In the genomic region with DNA sequence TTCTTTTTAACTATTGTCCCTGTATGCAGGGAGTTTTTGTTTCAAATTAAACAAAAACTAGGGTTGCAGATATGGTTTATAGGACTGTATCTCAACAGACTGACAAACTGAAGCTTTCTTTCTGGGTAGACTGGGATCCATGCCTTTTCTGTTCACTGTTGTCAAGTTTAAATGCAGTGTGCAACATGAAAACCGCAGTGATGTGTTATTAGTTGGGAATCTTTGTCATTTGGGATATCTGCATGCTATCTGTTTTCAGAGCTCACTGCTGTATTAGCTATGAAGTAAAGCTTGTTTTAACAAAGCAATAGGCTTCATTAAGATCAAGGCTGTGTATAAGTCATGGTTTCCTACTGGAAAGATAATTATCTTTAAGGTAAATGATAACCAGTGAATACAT, we compare ENCODE assay signal across 14 cellular contexts. TPM values are rescaled to one million over a fixed set of nuclear protein-coding genes. Genes with fewer than 3 reads are reported as not detected.
DNase-seq lines count a peak whose midpoint lies in the region; ATAC-seq and TF ChIP-seq lines count a peak whose summit lies in the region.
"Had no signal": no experiment of that assay in that cellular context is flagged by ENCODE, and none has a peak within 500 bp of the region (broad histone marks: within the 10 kb centered on the region; RNA-seq: fewer than 3 reads in every experiment).

No MANE protein-coding gene starts in this region.

- H3K27ac Mint-ChIP-seq in glutamatergic neuron (ENCODE audit: unreplicated experiment), result no peak overlapping the region
- H3K27ac Mint-ChIP-seq in activated T-helper 17 cell treated with anti-CD3 and anti-CD28 coated beads, Interleukin-2, amount 50 U/mL, for 72 hours, result no peak overlapping the region
- no peak overlapping the region for H3K27ac Mint-ChIP-seq in activated T-helper 2 cell treated with anti-CD3 and anti-CD28 coated beads, Interferon-gamma antibody, Interleukin-2, Interleukin-4, amounts not matched to agents 10 μg/mL and 5 μg/mL and 100 μg/mL, durations not matched to agents 14 hours and 24 hours and 36 hours

- H3K4me1 Mint-ChIP-seq in glutamatergic neuron (ENCODE audit: low read depth, unreplicated experiment), result peaks cover 8% of the 10 kb centered on the region
- H3K4me1 Mint-ChIP-seq in activated T-helper 17 cell treated with anti-CD3 and anti-CD28 coated beads, Interleukin-2, amount 50 U/mL, for 72 hours, result peaks cover 10% of the 10 kb centered on the region
- peaks cover 17% of the 10 kb centered on the region for H3K4me1 Mint-ChIP-seq in activated T-helper 2 cell treated with anti-CD3 and anti-CD28 coated beads, Interferon-gamma antibody, Interleukin-2, Interleukin-4, amounts not matched to agents 10 μg/mL and 5 μg/mL and 100 μg/mL, durations not matched to agents 14 hours and 24 hours and 36 hours (ENCODE audit: low read depth)

- H3K36me3 Mint-ChIP-seq in glutamatergic neuron (ENCODE audit: unreplicated experiment), result no peaks in the 10 kb centered on the region
- H3K36me3 Mint-ChIP-seq in activated T-helper 17 cell treated with anti-CD3 and anti-CD28 coated beads, Interleukin-2, amount 50 U/mL, for 72 hours (ENCODE audit: low read depth), result peaks cover 14% of the 10 kb centered on the region
- H3K36me3 Mint-ChIP-seq in activated T-helper 2 cell treated with anti-CD3 and anti-CD28 coated beads, Interferon-gamma antibody, Interleukin-2, Interleukin-4, amounts not matched to agents 10 μg/mL and 5 μg/mL and 100 μg/mL, durations not matched to agents 14 hours and 24 hours and 36 hours (ENCODE audit: low read depth), result peaks cover 11% of the 10 kb centered on the region

- no peaks in the 10 kb centered on the region for H3K27me3 ChIP-seq in colonic mucosa

- no peak for TF ChIP-seq POLR2A in NB4 (IDR thresholded peaks at IDR 0.05; ENCODE audit: extremely low read depth, insufficient read length)

- H3K4me3 ChIP-seq in NB4 (ENCODE audit: low read depth, low read length) (peak overlapping the region; percentile 14), colonic mucosa (no peak overlapping the region)

- no peaks in the 10 kb centered on the region for H3K36me3 ChIP-seq in colonic mucosa

- no peaks in the 10 kb centered on the region for H3K9me3 ChIP-seq in colonic mucosa

- peaks cover 4% of the 10 kb centered on the region for H3K27me3 Mint-ChIP-seq in glutamatergic neuron (ENCODE audit: unreplicated experiment)
- no peaks in the 10 kb centered on the region for H3K27me3 Mint-ChIP-seq in activated T-helper 17 cell treated with anti-CD3 and anti-CD28 coated beads, Interleukin-2, amount 50 U/mL, for 72 hours
- no peaks in the 10 kb centered on the region for H3K27me3 Mint-ChIP-seq in activated T-helper 2 cell treated with anti-CD3 and anti-CD28 coated beads, Interferon-gamma antibody, Interleukin-2, Interleukin-4, amounts not matched to agents 10 μg/mL and 5 μg/mL and 100 μg/mL, durations not matched to agents 14 hours and 24 hours and 36 hours (ENCODE audit: low read depth)

- peak; percentile 19 for DNase-seq in ELR (ENCODE audit: low read depth)
- DNase-seq in NB4 (ENCODE audit: low read depth), result no peak
- no peak for DNase-seq in glutamatergic neuron
- DNase-seq in pons (ENCODE audit: low spot score), result peak; percentile 29
- DNase-seq in activated T-helper 2 cell treated with anti-CD3 and anti-CD28 coated beads, Interferon-gamma antibody, Interleukin-2, Interleukin-4, amounts not matched to agents 10 μg/mL and 5 μg/mL and 100 μg/mL, durations not matched to agents 14 hours and 24 hours and 36 hours (ENCODE audit: low spot score), result no peak
- no peak for DNase-seq in colonic mucosa
- DNase-seq: effector CD8-positive, alpha-beta T cell; GOT3; NCI-H1048; NCI-H2107; RPMI8226; stimulated activated CD4-positive, alpha-beta T cell treated with anti-CD3 and anti-CD28 coated beads, Interleukin-4, amount 100 ng/mL, for 1 hour; T-helper 2 cell had no signal

- H3K9me3 Mint-ChIP-seq in glutamatergic neuron (ENCODE audit: unreplicated experiment), result peaks cover 5% of the 10 kb centered on the region
- H3K9me3 Mint-ChIP-seq in activated T-helper 17 cell treated with anti-CD3 and anti-CD28 coated beads, Interleukin-2, amount 50 U/mL, for 72 hours, result no peaks in the 10 kb centered on the region
- H3K9me3 Mint-ChIP-seq in activated T-helper 2 cell treated with anti-CD3 and anti-CD28 coated beads, Interferon-gamma antibody, Interleukin-2, Interleukin-4, amounts not matched to agents 10 μg/mL and 5 μg/mL and 100 μg/mL, durations not matched to agents 14 hours and 24 hours and 36 hours, result peaks cover under 1% of the 10 kb centered on the region

- intact Hi-C loops in activated T-helper 2 cell treated with anti-CD3 and anti-CD28 coated beads, Interferon-gamma antibody, Interleukin-2, Interleukin-4, amounts not matched to agents 10 μg/mL and 5 μg/mL and 100 μg/mL, durations not matched to agents 14 hours and 24 hours and 36 hours (cut with micrococcal nuclease), result no loop called here
- intact Hi-C loops in colonic mucosa (cut with DNase I), result no loop called here

- no peak for ATAC-seq in activated T-helper 17 cell treated with anti-CD3 and anti-CD28 coated beads, Interleukin-2, amount 50 U/mL, for 72 hours (replicated peaks)

- peak overlapping the region; percentile 90 for H3K4me3 Mint-ChIP-seq in glutamatergic neuron (ENCODE audit: unreplicated experiment)
- H3K4me3 Mint-ChIP-seq in activated T-helper 17 cell treated with anti-CD3 and anti-CD28 coated beads, Interleukin-2, amount 50 U/mL, for 72 hours, result no peak overlapping the region
- no peak overlapping the region for H3K4me3 Mint-ChIP-seq in activated T-helper 2 cell treated with anti-CD3 and anti-CD28 coated beads, Interferon-gamma antibody, Interleukin-2, Interleukin-4, amounts not matched to agents 10 μg/mL and 5 μg/mL and 100 μg/mL, durations not matched to agents 14 hours and 24 hours and 36 hours (ENCODE audit: low read depth)

- no peak for TF ChIP-seq CTCF in NB4 (IDR thresholded peaks at IDR 0.05; ENCODE audit: low read depth, low read length)
- TF ChIP-seq CTCF in glutamatergic neuron (IDR thresholded peaks at IDR 0.05; ENCODE audit: partially characterized antibody, unreplicated experiment), result no peak
- TF ChIP-seq CTCF in colonic mucosa (IDR thresholded peaks at IDR 0.05), result no peak

- H3K4me1 ChIP-seq in colonic mucosa, result no peaks in the 10 kb centered on the region

- H3K27ac ChIP-seq in colonic mucosa, result no peak overlapping the region

- H3K9ac ChIP-seq in colonic mucosa (ENCODE audit: low read depth in 2 of 2, low read length in 2 of 2), result no peak overlapping the region

RNA-seq across cellular contexts. Expression of gene MCF2L2, which starts 21.4 kb away (rescaled TPM):
- total RNA-seq in glutamatergic neuron (ENCODE audit: unreplicated experiment) (18.1 TPM), colonic mucosa (1 to 10 TPM in 1 of 2 donors, under 1 TPM in 1; 0.25 to 1.4 TPM)
- 1 to 10 TPM; 9.0 to 10.0 TPM for total RNA-seq in activated T-helper 17 cell treated with anti-CD3 and anti-CD28 coated beads, Interleukin-2, amount 50 U/mL, for 72 hours
- 7.5 and 8.3 TPM in 2 replicates for total RNA-seq in activated T-helper 2 cell treated with anti-CD3 and anti-CD28 coated beads, Interferon-gamma antibody, Interleukin-2, Interleukin-4, amounts not matched to agents 10 μg/mL and 5 μg/mL and 100 μg/mL, durations not matched to agents 14 hours and 24 hours and 36 hours

Comparison
In these comparisons a context has a peak if more than half of its experiments do, and no peak if none do; other contexts are left out.
1. DNase-seq: peak in ELR (single experiment) and pons (single experiment); none in NB4 (single experiment), glutamatergic neuron (single experiment), activated T-helper 2 cell treated with anti-CD3 and anti-CD28 coated beads, Interferon-gamma antibody, Interleukin-2, Interleukin-4, amounts not matched to agents 10 μg/mL and 5 μg/mL and 100 μg/mL, durations not matched to agents 14 hours and 24 hours and 36 hours (single experiment) and colonic mucosa (single experiment).